Comparison of ENCODE assay signal across 9 cellular contexts in the genomic region with DNA sequence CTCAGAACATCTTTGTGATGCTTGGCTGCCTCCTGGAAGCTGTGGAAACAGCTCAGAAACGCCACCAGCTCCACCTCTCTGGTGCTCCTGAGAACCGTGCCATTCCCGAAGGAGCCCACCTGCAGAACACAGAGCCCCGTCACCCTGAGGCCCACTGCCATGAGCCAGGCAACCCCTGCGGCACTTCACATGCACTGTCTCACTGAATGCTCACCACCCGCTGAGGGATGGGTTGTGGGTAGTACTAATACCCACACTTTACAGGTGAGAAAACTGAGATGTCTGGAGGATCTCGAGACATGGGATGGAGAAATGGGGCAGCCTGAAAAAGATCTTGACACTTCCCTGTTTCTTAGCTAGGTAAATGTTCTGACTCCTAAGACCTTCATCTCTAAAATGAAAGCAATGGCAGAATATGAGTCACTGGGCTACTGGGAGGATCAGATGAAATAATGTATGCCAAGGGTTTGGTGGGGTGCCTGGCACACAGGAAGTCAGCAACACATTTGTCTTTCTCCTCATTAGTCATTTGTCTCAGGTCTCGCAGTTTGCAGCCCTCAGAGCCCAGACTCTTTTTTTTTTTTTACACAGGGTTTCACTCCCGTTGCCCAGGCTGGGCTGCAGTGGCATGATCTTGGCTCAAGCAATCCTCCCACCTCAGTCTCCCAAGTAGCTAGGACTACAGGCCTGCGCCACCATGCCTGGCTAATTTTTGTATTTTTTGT. TPM values are rescaled to one million over a fixed set of nuclear protein-coding genes. Genes with fewer than 3 reads are reported as not detected.
DNase-seq lines count a peak whose midpoint lies in the region; TF ChIP-seq lines count a peak whose summit lies in the region.
"Had no signal": no experiment of that assay in that cellular context is flagged by ENCODE, and none has a peak within 500 bp of the region (broad histone marks: within the 10 kb centered on the region; RNA-seq: fewer than 3 reads in every experiment).

No MANE protein-coding gene starts in this region.

- TF ChIP-seq EP300 in stomach (IDR thresholded peaks at IDR 0.05) = no peak

- H3K36me3 ChIP-seq in stomach = peaks cover 0 to 13% (median 3%) of the 10 kb centered on the region in 4 donors

- 77 to 82% (median 80%) methylated on average over 10 of the region's 10 CpGs for WGBS in stomach, 5 donors

- no peak for TF ChIP-seq POLR2A in stomach (IDR thresholded peaks at IDR 0.05)

- no peaks in the 10 kb centered on the region for H3K27me3 ChIP-seq in stomach

- H3K4me3 ChIP-seq in foreskin fibroblast (ENCODE audit: low read depth in 1 of 2, low read length in 2 of 2) = no peak overlapping the region
- no peak overlapping the region for H3K4me3 ChIP-seq in stomach

- TF ChIP-seq CTCF in foreskin fibroblast (IDR thresholded peaks at IDR 0.05; ENCODE audit: low read depth, low read length) = no peak
- TF ChIP-seq CTCF in stomach (IDR thresholded peaks at IDR 0.05) = no peak
- no peak for TF ChIP-seq CTCF in GM10266 (IDR thresholded peaks at IDR 0.05; ENCODE audit: control insufficient read depth, insufficient read depth, low read depth, missing control alignments)

- peak overlapping the region; percentile 11 to 80 (median 77) for H3K27ac ChIP-seq in stomach

- DNase-seq in NCI-H2029 (lab: John Stamatoyannopoulos, UW) (peak; percentile 14), NCI-H2029 treated with DMSO at 0.1 percent for 48 hours (lab: John Stamatoyannopoulos, UW) (no peak), foreskin fibroblast (peak; percentile 45 to 72), stomach (peak; percentile 38), NCI-H2081 (lab: John Stamatoyannopoulos, UW) (no peak), NCI-H1930 (lab: John Stamatoyannopoulos, UW) (no peak), GM10266 (ENCODE audit: extremely low spot score) (no peak)
- DNase-seq in activated CD8-positive, alpha-beta memory T cell treated with anti-CD3 and anti-CD28 coated beads for 48 hours (ENCODE audit: low read depth in 2 of 3, low spot score in 2 of 3) = peak in 2 of 3 experiments; percentile 10 to 35
- DNase-seq: head of caudate nucleus had no signal

- intact Hi-C loops in stomach (cut with DNase I; ENCODE audit: low total_unique reads) = no loop called here

- H3K9me3 ChIP-seq in stomach = no peaks in the 10 kb centered on the region

- peaks cover 6 to 50% (median 13%) of the 10 kb centered on the region in 4 donors for H3K4me1 ChIP-seq in stomach

RNA-seq across cellular contexts. Expression of a gene that starts 5.3 kb away (rescaled TPM):
- total RNA-seq in stomach = 10 to 100 TPM in 3 of 5 donors, not detected in 2; 19.3 to 35.0 (median 24.8) TPM
- polyA plus RNA-seq in stomach = 10 to 100 TPM in 1 of 3 donors, 1 to 10 TPM in 2; 2.1 to 54.7 (median 4.5) TPM

RNA-seq across cellular contexts. Expression of a gene that starts 17.5 kb away (rescaled TPM):
- total RNA-seq in stomach = 10 to 100 TPM in 3 of 5 donors, 1 to 10 TPM in 2; 5.5 to 42.4 (median 17.4) TPM
- polyA plus RNA-seq in stomach = 10 to 100 TPM in 1 of 3 donors, 1 to 10 TPM in 2; 8.1 to 18.3 (median 8.5) TPM

RNA-seq across cellular contexts. Expression of a gene that starts 55.4 kb away (rescaled TPM):
- total RNA-seq in stomach = 10 to 100 TPM in 2 of 5 donors, 1 to 10 TPM in 2, under 1 TPM in 1; 0.89 to 14.5 (median 7.0) TPM
- 1 to 10 TPM; 4.4 to 8.2 (median 4.8) TPM for polyA plus RNA-seq in stomach

Comparison
In these comparisons a context has a peak if more than half of its experiments do, and no peak if none do; other contexts are left out.
1. DNase-seq: peak in NCI-H2029 (single experiment), activated CD8-positive, alpha-beta memory T cell treated with anti-CD3 and anti-CD28 coated beads for 48 hours (2 of 3), foreskin fibroblast (2 of 2) and stomach (single experiment); none in NCI-H2029 treated with DMSO at 0.1 percent for 48 hours (single experiment), NCI-H2081 (0 of 2), NCI-H1930 (0 of 2) and GM10266 (single experiment).